1 cellular context compared by ENCODE assay signal in the genomic region with DNA sequence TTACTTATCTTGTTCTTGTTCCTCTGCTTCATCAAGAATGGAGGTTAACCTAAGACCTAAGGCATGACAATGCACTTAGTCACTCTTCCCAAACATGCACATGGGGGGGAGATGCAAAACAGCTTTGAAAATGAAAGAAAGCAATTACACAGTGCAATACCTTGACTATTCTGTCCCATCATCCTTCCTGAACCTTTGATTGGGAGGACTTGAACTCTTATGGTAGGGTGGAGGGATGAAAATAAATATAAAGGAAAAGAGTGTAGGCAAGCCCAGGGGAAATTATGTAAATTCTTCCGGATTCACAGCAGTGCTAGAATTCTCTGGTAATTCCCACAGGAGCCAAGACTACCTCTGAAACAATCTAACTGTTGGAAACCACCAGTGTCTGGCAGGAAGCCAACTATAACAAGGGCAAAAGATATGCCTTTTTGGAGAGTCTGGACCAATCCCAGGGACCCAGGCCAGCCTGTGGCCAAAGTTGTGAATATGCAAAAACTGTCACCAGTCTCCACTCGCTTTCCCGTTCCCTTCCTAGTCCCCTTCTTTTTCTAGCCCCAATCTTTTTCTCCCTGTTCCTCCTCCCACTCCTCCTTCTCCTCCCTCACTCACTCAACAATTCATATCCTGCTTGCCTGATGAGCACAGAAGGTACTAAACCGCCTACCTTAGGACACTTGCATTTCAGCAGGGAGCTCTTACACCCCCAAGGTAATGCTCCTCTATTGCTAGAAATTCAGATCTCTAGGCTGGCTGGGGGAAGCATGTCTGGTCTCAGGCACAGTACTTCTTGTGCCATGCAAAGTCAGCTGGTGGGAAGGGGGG.
TF ChIP-seq lines count a peak whose summit lies in the region.

No MANE protein-coding gene starts in this region.

TF ChIP-seq in A549, 52 proteins besides CTCF, POLR2A, EP300 and RAD21 (continued from another document):
- no peak for TF ChIP-seq NPAS2 (CRISPR knock-in tag; IDR thresholded peaks at IDR 0.05; ENCODE audit: borderline replicate concordance)
- TF ChIP-seq, protein P1, sequence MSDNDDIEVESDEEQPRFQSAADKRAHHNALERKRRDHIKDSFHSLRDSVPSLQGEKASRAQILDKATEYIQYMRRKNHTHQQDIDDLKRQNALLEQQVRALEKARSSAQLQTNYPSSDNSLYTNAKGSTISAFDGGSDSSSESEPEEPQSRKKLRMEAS (IDR thresholded peaks at IDR 0.05), result no peak
- TF ChIP-seq EHF (CRISPR knock-in tag; IDR thresholded peaks at IDR 0.05), result no peak
- TF ChIP-seq HOXA7 (CRISPR knock-in tag; IDR thresholded peaks at IDR 0.05), result no peak
- TF ChIP-seq, protein P2, sequence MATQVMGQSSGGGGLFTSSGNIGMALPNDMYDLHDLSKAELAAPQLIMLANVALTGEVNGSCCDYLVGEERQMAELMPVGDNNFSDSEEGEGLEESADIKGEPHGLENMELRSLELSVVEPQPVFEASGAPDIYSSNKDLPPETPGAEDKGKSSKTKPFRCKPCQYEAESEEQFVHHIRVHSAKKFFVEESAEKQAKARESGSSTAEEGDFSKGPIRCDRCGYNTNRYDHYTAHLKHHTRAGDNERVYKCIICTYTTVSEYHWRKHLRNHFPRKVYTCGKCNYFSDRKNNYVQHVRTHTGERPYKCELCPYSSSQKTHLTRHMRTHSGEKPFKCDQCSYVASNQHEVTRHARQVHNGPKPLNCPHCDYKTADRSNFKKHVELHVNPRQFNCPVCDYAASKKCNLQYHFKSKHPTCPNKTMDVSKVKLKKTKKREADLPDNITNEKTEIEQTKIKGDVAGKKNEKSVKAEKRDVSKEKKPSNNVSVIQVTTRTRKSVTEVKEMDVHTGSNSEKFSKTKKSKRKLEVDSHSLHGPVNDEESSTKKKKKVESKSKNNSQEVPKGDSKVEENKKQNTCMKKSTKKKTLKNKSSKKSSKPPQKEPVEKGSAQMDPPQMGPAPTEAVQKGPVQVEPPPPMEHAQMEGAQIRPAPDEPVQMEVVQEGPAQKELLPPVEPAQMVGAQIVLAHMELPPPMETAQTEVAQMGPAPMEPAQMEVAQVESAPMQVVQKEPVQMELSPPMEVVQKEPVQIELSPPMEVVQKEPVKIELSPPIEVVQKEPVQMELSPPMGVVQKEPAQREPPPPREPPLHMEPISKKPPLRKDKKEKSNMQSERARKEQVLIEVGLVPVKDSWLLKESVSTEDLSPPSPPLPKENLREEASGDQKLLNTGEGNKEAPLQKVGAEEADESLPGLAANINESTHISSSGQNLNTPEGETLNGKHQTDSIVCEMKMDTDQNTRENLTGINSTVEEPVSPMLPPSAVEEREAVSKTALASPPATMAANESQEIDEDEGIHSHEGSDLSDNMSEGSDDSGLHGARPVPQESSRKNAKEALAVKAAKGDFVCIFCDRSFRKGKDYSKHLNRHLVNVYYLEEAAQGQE (IDR thresholded peaks at IDR 0.05), result no peak
- TF ChIP-seq, protein P3, sequence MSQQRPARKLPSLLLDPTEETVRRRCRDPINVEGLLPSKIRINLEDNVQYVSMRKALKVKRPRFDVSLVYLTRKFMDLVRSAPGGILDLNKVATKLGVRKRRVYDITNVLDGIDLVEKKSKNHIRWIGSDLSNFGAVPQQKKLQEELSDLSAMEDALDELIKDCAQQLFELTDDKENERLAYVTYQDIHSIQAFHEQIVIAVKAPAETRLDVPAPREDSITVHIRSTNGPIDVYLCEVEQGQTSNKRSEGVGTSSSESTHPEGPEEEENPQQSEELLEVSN (IDR thresholded peaks at IDR 0.05; ENCODE audit: borderline replicate concordance, low read depth), result no peak
- TF ChIP-seq NFE2L2 (conservative IDR thresholded peaks at IDR 0.05; ENCODE audit: low read length), result no peak
- no peak for TF ChIP-seq FOXS1 (CRISPR knock-in tag; IDR thresholded peaks at IDR 0.05)
